ENCODE assay signal across 21 cellular contexts in the genomic region with DNA sequence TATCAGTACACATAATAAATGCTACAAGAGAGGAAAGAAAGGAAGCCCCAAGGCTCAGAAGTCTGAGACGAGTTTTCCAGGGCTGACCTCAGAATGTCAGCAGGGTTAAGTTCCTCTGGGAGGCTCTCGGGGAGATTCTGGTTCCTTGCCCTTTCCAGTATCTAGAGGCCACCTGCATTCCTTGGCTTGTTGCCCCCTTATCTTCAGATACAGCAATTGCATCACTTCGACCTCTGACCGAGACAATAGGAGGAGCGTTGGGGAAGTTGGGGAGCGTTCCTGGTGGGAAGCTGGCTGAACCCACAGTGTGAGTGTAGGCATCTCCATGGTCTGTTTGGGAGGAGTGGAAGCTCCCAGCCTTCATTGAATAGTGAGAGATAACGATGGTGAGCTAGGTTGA.
"Had no signal": no experiment of that assay in that cellular context is flagged by ENCODE, and none has a peak within 500 bp of the region (broad histone marks: within the 10 kb centered on the region; RNA-seq: fewer than 3 reads in every experiment).

No MANE protein-coding gene starts in this region.

- H3K9me3 ChIP-seq: lower lobe of right lung, pancreas, thoracic aorta, transverse colon had no signal

- H3K27me3 ChIP-seq: heart right ventricle, neural progenitor cell, pancreas, spleen, transverse colon had no signal

- H3K4me1 ChIP-seq: lower lobe of right lung, neural progenitor cell, pancreas, spleen, transverse colon had no signal

- ATAC-seq: left lobe of liver; lower lobe of right lung; natural killer cell treated with Interleukin-12 subunit alpha and Interleukin-12 subunit beta and Interleukin-15 and Interleukin-18, amount 100 ng/mL, for 72 hours; pancreas; sciatic nerve; stimulated activated naive B cell treated with anti-CD40 and anti-IgM and Interleukin-4, amounts not matched to agents 10 μg/mL and 1 μg/mL and 100 μg/mL, for 72 hours; stimulated activated naive CD8-positive, alpha-beta T cell treated with anti-CD3 and anti-CD28 coated beads, Interleukin-15, amount 100 ng/mL, for 72 hours had no signal

- DNase-seq: effector memory CD4-positive, alpha-beta T cell; heart right ventricle; islet precursor cell; lower lobe of right lung; midbrain; occipital lobe; pancreas; spleen; stimulated activated CD4-positive, alpha-beta T cell treated with anti-CD3 and anti-CD28 coated beads, Interleukin-15, amount 100 ng/mL, for 24 hours; stimulated activated CD4-positive, alpha-beta T cell treated with anti-CD3 and anti-CD28 coated beads, Interleukin-1b, Interleukin-23, amount 100 ng/mL, for 48 hours; stimulated activated CD4-positive, alpha-beta T cell treated with anti-CD3 and anti-CD28 coated beads, Interleukin-4, amount 100 ng/mL, for 4 hours; stimulated activated naive B cell treated with anti-CD40 and anti-IgM and Interleukin-4, amounts not matched to agents 10 μg/mL and 1 μg/mL and 100 μg/mL, for 72 hours; stimulated activated naive CD8-positive, alpha-beta T cell treated with anti-CD3 and anti-CD28 coated beads, Interleukin-15, amount 100 ng/mL, for 72 hours; transverse colon had no signal

- FAIRE-seq: endometrium, frontal cortex, pancreas had no signal

- H3K4me2 ChIP-seq: neural progenitor cell had no signal

- H3K36me3 ChIP-seq: heart right ventricle, lower lobe of right lung, neural progenitor cell, pancreas, thoracic aorta, transverse colon had no signal

- H3K27ac ChIP-seq: heart right ventricle, lower lobe of right lung, neural progenitor cell, pancreas, spleen, thoracic aorta, transverse colon had no signal

- H3K4me3 ChIP-seq: heart right ventricle, lower lobe of right lung, neural progenitor cell, pancreas, spleen, thoracic aorta, transverse colon had no signal

- H2AFZ ChIP-seq: neural progenitor cell had no signal

- H3K9ac ChIP-seq: neural progenitor cell had no signal
